1 cellular context compared by ENCODE assay signal in genomic region chr2:115163572-115163971, GRCh38.
TF ChIP-seq lines count a peak whose summit lies in the region.

No MANE protein-coding gene starts in this region.

TF ChIP-seq in GM23338, 12 proteins besides CTCF, POLR2A, EP300 and RAD21 (continued from another document):
- TF ChIP-seq JUNB (IDR thresholded peaks at IDR 0.05; ENCODE audit: unreplicated experiment) (no peak), REST (IDR thresholded peaks at IDR 0.05; ENCODE audit: unreplicated experiment) (no peak), POLR2AphosphoS5 (IDR thresholded peaks at IDR 0.05; ENCODE audit: low read depth) (no peak)
TF ChIP-seq in GM23338: peak in this region for 0.
